Comparison of ENCODE assay signal across 8 cellular contexts in genomic region chr18:9095297-9096012, GRCh38. TPM values are rescaled to one million over a fixed set of nuclear protein-coding genes. Genes with fewer than 3 reads are reported as not detected.
DNase-seq lines count a peak whose midpoint lies in the region; ATAC-seq and TF ChIP-seq lines count a peak whose summit lies in the region.

No MANE protein-coding gene starts in this region.

- H3K36me3 ChIP-seq in Panc1 (ENCODE audit: control insufficient read depth, insufficient read depth, low read length) (no peaks in the 10 kb centered on the region), brain microvascular endothelial cell (replicated peaks) (no peaks in the 10 kb centered on the region)

- ATAC-seq in GM18868 (IDR thresholded peaks at IDR 0.05; ENCODE audit: unreplicated experiment) (peak; percentile 84), HG02798 (IDR thresholded peaks at IDR 0.05; ENCODE audit: poor library complexity, unreplicated experiment) (peak; percentile 86), Panc1 (peak; percentile 38; the same call in 1 of the 2 replicates), omental fat pad (ENCODE audit: low FRiP score) (no peak)

- no peaks in the 10 kb centered on the region for H3K27me3 ChIP-seq in Panc1 (ENCODE audit: control insufficient read depth, insufficient read depth, low read length)
- no peaks in the 10 kb centered on the region for H3K27me3 ChIP-seq in brain microvascular endothelial cell (replicated peaks)

- no peak for TF ChIP-seq CTCF in Panc1 (IDR thresholded peaks at IDR 0.05)
- TF ChIP-seq CTCF in brain microvascular endothelial cell (IDR thresholded peaks at IDR 0.05; ENCODE audit: low read depth, low read length, missing control alignments), result no peak
- no peak for TF ChIP-seq CTCF in omental fat pad (IDR thresholded peaks at IDR 0.05)

- H3K27ac ChIP-seq in Panc1 (ENCODE audit: low read length) (no peak overlapping the region; the same call in 1 of the 2 replicates), brain microvascular endothelial cell (peak overlapping the region; percentile 97)

- POLR2A ChIA-PET in Panc1 (lab: Charles Lee), result interaction anchor here (0.5 kb wide), 1 partner anchor 32 kb away, joined by 3 read pairs; no protein-coding TSS in a partner anchor

- DNase-seq in Panc1 (ENCODE audit: low read depth, low spot score) (no peak), brain microvascular endothelial cell (peak; percentile 29), cerebellar cortex (ENCODE audit: low spot score) (no peak), NCI-H1417 treated with DMSO at 0.1 percent for 48 hours (lab: John Stamatoyannopoulos, UW) (no peak), omental fat pad (ENCODE audit: low spot score) (no peak)
- peak; percentile 55 to 65 for DNase-seq in stimulated activated CD4-positive, alpha-beta T cell treated with anti-CD3 and anti-CD28 coated beads, Interleukin-15, amount 100 ng/mL, for 48 hours (ENCODE audit: low read depth in 2 of 2)

- no TSS peak for BruUV-seq in Panc1 (replicated peaks; lab: Mats Ljungman, UMichigan)

- H3K9me3 ChIP-seq in Panc1 (ENCODE audit: control insufficient read depth, insufficient read depth, low read depth, low read length), result no peaks in the 10 kb centered on the region

- in situ Hi-C loops in Panc1 (cut with HindIII; ENCODE audit: low pct_unique_long_range_greater_than_20kb, low sequenced_read_pairs), result no loop called here
- in situ Hi-C loops in brain microvascular endothelial cell (cut with HindIII; ENCODE audit: low pct_ligation_motif_present, low sequenced_read_pairs), result no loop called here

- CTCF ChIA-PET in Panc1 (lab: Charles Lee), result no interaction called here

- H3K4me1 ChIP-seq in Panc1 (ENCODE audit: control insufficient read depth, insufficient read depth, low read length), result peaks cover 6% of the 10 kb centered on the region

- H3K4me3 ChIP-seq in Panc1 (ENCODE audit: low read depth in 2 of 2, low read length in 2 of 2) (no peak overlapping the region), brain microvascular endothelial cell (ENCODE audit: low read depth, low read length) (no peak overlapping the region)

- intact Hi-C loops in Panc1 (cut with micrococcal nuclease; ENCODE audit: unreplicated experiment), result no loop called here

RNA-seq across cellular contexts. Expression of gene NDUFV2, which starts 7.0 kb away (rescaled TPM):
- total RNA-seq in Panc1 (2021; ENCODE audit: unreplicated experiment), result 157 TPM
- 87.8 TPM for polyA plus RNA-seq in Panc1 (2012; ENCODE audit: insufficient read length)
- 10 to 100 TPM; 86.1 to 92.1 (median 88.8) TPM for total RNA-seq in omental fat pad

RNA-seq across cellular contexts. Expression of gene ANKRD12, which starts 41.1 kb away (rescaled TPM):
- 30.7 TPM for total RNA-seq in Panc1 (2021; ENCODE audit: unreplicated experiment)
- 9.8 TPM for polyA plus RNA-seq in Panc1 (2012; ENCODE audit: insufficient read length)
- total RNA-seq in omental fat pad, result 10 to 100 TPM; 45.6 to 58.6 (median 47.4) TPM

Comparison
In these comparisons a context has a peak if more than half of its experiments do, and no peak if none do; other contexts are left out.
1. DNase-seq: peak in brain microvascular endothelial cell (single experiment) and stimulated activated CD4-positive, alpha-beta T cell treated with anti-CD3 and anti-CD28 coated beads, Interleukin-15, amount 100 ng/mL, for 48 hours (2 of 2); none in Panc1 (single experiment), cerebellar cortex (single experiment), NCI-H1417 treated with DMSO at 0.1 percent for 48 hours (single experiment) and omental fat pad (single experiment).